Comparison of ENCODE assay signal across 8 cellular contexts in genomic region chr19:47446534-47447469, GRCh38. TPM values are rescaled to one million over a fixed set of nuclear protein-coding genes. Genes with fewer than 3 reads are reported as not detected.
DNase-seq lines count a peak whose midpoint lies in the region; ATAC-seq and TF ChIP-seq lines count a peak whose summit lies in the region.

No MANE protein-coding gene starts in this region.

- no peaks in the 10 kb centered on the region; the same call in none of the 2 replicates for H3K9me3 ChIP-seq in MG63

- intact Hi-C loops in activated naive CD4-positive, alpha-beta T cell treated with anti-CD3 and anti-CD28 coated beads for 36 hours (cut with micrococcal nuclease): loop anchor here (2.0 kb wide), 1 partner anchor 38 kb away; the partner anchor contains the start of gene KPTN

- CTCF ChIA-PET in activated naive CD4-positive, alpha-beta T cell treated with anti-CD3 and anti-CD28 coated beads for 36 hours (lab: Charles Lee): interaction anchor here (0.9 to 1.6 kb wide), 4 partner anchors 10 to 260 kb away, joined by 3 to 4 read pairs (median 4); no protein-coding TSS in a partner anchor

- TF ChIP-seq CTCF in type B pancreatic cell (conservative IDR thresholded peaks at IDR 0.05): no peak

- ATAC-seq in SK-N-SH treated with all-trans-retinoic acid at 6 μM for 48 hours: peak; percentile 78
- ATAC-seq in GM21717 (IDR thresholded peaks at IDR 0.05; ENCODE audit: unreplicated experiment): no peak

- no peaks in the 10 kb centered on the region for H3K36me3 Mint-ChIP-seq in activated naive CD4-positive, alpha-beta T cell treated with anti-CD3 and anti-CD28 coated beads for 36 hours (ENCODE audit: low read depth)
- H3K36me3 Mint-ChIP-seq in type B pancreatic cell: no peaks in the 10 kb centered on the region

- peaks cover 77% of the 10 kb centered on the region for H3K27me3 ChIP-seq in MG63

- peak overlapping the region; percentile 56 for H3K4me3 Mint-ChIP-seq in activated naive CD4-positive, alpha-beta T cell treated with anti-CD3 and anti-CD28 coated beads for 36 hours
- peak overlapping the region; percentile 78 for H3K4me3 Mint-ChIP-seq in type B pancreatic cell

- peaks cover 38% of the 10 kb centered on the region for H3K4me1 Mint-ChIP-seq in activated naive CD4-positive, alpha-beta T cell treated with anti-CD3 and anti-CD28 coated beads for 36 hours (ENCODE audit: low read depth)
- H3K4me1 Mint-ChIP-seq in type B pancreatic cell (ENCODE audit: unreplicated experiment): peaks cover 9% of the 10 kb centered on the region

- H3K4me3 ChIP-seq in iPS-11a (ENCODE audit: low read depth, low read length): peak overlapping the region; percentile 57
- H3K4me3 ChIP-seq in MG63: no peak overlapping the region

- H3K36me3 ChIP-seq in MG63: no peaks in the 10 kb centered on the region

- peaks cover 51% of the 10 kb centered on the region for H3K27me3 Mint-ChIP-seq in activated naive CD4-positive, alpha-beta T cell treated with anti-CD3 and anti-CD28 coated beads for 36 hours (ENCODE audit: low read depth)
- peaks cover 95% of the 10 kb centered on the region for H3K27me3 Mint-ChIP-seq in type B pancreatic cell

- H3K27ac Mint-ChIP-seq in activated naive CD4-positive, alpha-beta T cell treated with anti-CD3 and anti-CD28 coated beads for 36 hours: no peak overlapping the region
- peak overlapping the region; percentile 90 for H3K27ac Mint-ChIP-seq in type B pancreatic cell

- DNase-seq in activated naive CD4-positive, alpha-beta T cell treated with anti-CD3 and anti-CD28 coated beads for 36 hours: peak; percentile 63
- DNase-seq in activated naive CD4-positive, alpha-beta T cell treated with Interleukin-2 at 50 U/mL for 16 hours: no peak
- DNase-seq in type B pancreatic cell (ENCODE audit: extremely low spot score, unreplicated experiment) (no peak), MG63 (no peak), hepatic stellate cell (ENCODE audit: low spot score) (no peak)

- H3K9me3 Mint-ChIP-seq in activated naive CD4-positive, alpha-beta T cell treated with anti-CD3 and anti-CD28 coated beads for 36 hours: no peaks in the 10 kb centered on the region
- no peaks in the 10 kb centered on the region for H3K9me3 Mint-ChIP-seq in type B pancreatic cell

TF ChIP-seq in SK-N-SH treated with all-trans-retinoic acid at 6 μM for 48 hours, 23 proteins besides CTCF, POLR2A, EP300 and RAD21:
- TF ChIP-seq TOX (CRISPR knock-in tag; IDR thresholded peaks at IDR 0.05; ENCODE audit: borderline replicate concordance): no peak
- no peak for TF ChIP-seq PPARA (CRISPR knock-in tag; IDR thresholded peaks at IDR 0.05; ENCODE audit: borderline replicate concordance)
- no peak for TF ChIP-seq ZC3H10 (CRISPR knock-in tag; IDR thresholded peaks at IDR 0.05)
- no peak for TF ChIP-seq TCF4 (CRISPR knock-in tag; IDR thresholded peaks at IDR 0.05; ENCODE audit: borderline replicate concordance)
- no peak for TF ChIP-seq CREB5 (CRISPR knock-in tag; IDR thresholded peaks at IDR 0.05; ENCODE audit: low read depth)
- no peak for TF ChIP-seq OSR1 (CRISPR knock-in tag; IDR thresholded peaks at IDR 0.05)
- TF ChIP-seq ESRRG (CRISPR knock-in tag; IDR thresholded peaks at IDR 0.05): no peak
- no peak for TF ChIP-seq GLIS3 (CRISPR knock-in tag; IDR thresholded peaks at IDR 0.05)
- TF ChIP-seq CSDC2 (CRISPR knock-in tag; IDR thresholded peaks at IDR 0.05): no peak
- TF ChIP-seq TSHZ2 (CRISPR knock-in tag; IDR thresholded peaks at IDR 0.05): no peak
- TF ChIP-seq ZNF8 (CRISPR knock-in tag; IDR thresholded peaks at IDR 0.05): no peak
- TF ChIP-seq ISL1 (CRISPR knock-in tag; IDR thresholded peaks at IDR 0.05): no peak
- TF ChIP-seq ZNF70 (CRISPR knock-in tag; IDR thresholded peaks at IDR 0.05): no peak

RNA-seq across cellular contexts. Expression of gene SLC8A2, which starts 24.9 kb away (rescaled TPM):
- not detected for total RNA-seq in activated naive CD4-positive, alpha-beta T cell treated with anti-CD3 and anti-CD28 coated beads for 36 hours
- 1.2 and 1.3 TPM in 2 replicates for total RNA-seq in type B pancreatic cell (ENCODE audit: low replicate concordance)
- total RNA-seq in MG63 (2014; rRNA removed; shearing (Covaris generic); ENCODE audit: low replicate concordance): not detected in 2 replicates

RNA-seq across cellular contexts. Expression of gene MEIS3, which starts 27.5 kb away (rescaled TPM):
- total RNA-seq in activated naive CD4-positive, alpha-beta T cell treated with anti-CD3 and anti-CD28 coated beads for 36 hours: not detected
- 29.2 and 43.2 TPM in 2 replicates for total RNA-seq in type B pancreatic cell (ENCODE audit: low replicate concordance)
- total RNA-seq in MG63 (2014; rRNA removed; shearing (Covaris generic); ENCODE audit: low replicate concordance): 0.56 TPM in 1 of 2 replicates, not detected in the other

RNA-seq across cellular contexts. Expression of gene KPTN, which starts 37.2 kb away (rescaled TPM):
- total RNA-seq in activated naive CD4-positive, alpha-beta T cell treated with anti-CD3 and anti-CD28 coated beads for 36 hours: 10 to 100 TPM; 14.2 to 15.5 TPM
- 9.6 and 21.2 TPM in 2 replicates for total RNA-seq in type B pancreatic cell (ENCODE audit: low replicate concordance)
- total RNA-seq in MG63 (2014; rRNA removed; shearing (Covaris generic); ENCODE audit: low replicate concordance): 9.1 and 31.0 TPM in 2 replicates

Comparison
In these comparisons a context has a peak if more than half of its experiments do, and no peak if none do; other contexts are left out.
1. RNA of gene MEIS3, which starts 27.5 kb away (total RNA-seq): 29.2 to 43.2 TPM in type B pancreatic cell; 0.56 TPM in MG63 and not detected in activated naive CD4-positive, alpha-beta T cell treated with anti-CD3 and anti-CD28 coated beads for 36 hours; every median in the first group is over 10 times any median in the second.